39 cellular contexts compared by ENCODE assay signal in genomic region chr12:85425926-85426325, GRCh38.
"Had no signal": no experiment of that assay in that cellular context is flagged by ENCODE, and none has a peak within 500 bp of the region (broad histone marks: within the 10 kb centered on the region; RNA-seq: fewer than 3 reads in every experiment).

No MANE protein-coding gene starts in this region.

- H3K36me3 Mint-ChIP-seq: activated CD4-positive, alpha-beta memory T cell treated with anti-CD3 and anti-CD28 coated beads for 36 hours; activated naive CD8-positive, alpha-beta T cell; IgD-negative memory B cell; WTC11 had no signal

- H3K4me1 Mint-ChIP-seq: activated CD4-positive, alpha-beta T cell treated with anti-CD3 and anti-CD28 coated beads for 36 hours; activated CD4-positive, alpha-beta T cell treated with anti-CD3 and anti-CD28 coated beads, Interleukin-2, amount 10 ng/mL, durations not matched to agents 7 days and 5 days; activated naive CD8-positive, alpha-beta T cell treated with anti-CD3 and anti-CD28 coated beads, Interleukin-2, amount 50 U/mL, for 24 hours; WTC11 had no signal

- H3K27me3 Mint-ChIP-seq: activated CD4-positive, alpha-beta memory T cell treated with anti-CD3 and anti-CD28 coated beads for 36 hours; activated CD4-positive, alpha-beta T cell treated with anti-CD3 and anti-CD28 coated beads, Interleukin-2, amount 10 ng/mL, durations not matched to agents 7 days and 5 days; activated naive CD8-positive, alpha-beta T cell; activated naive CD8-positive, alpha-beta T cell treated with anti-CD3 and anti-CD28 coated beads, Interleukin-2, amount 50 U/mL, for 24 hours; IgD-negative memory B cell had no signal

- H3K4me3 ChIP-seq: SJSA1 had no signal

- H3K4me2 ChIP-seq: SK-N-SH had no signal

- H3K9me3 ChIP-seq: SJSA1, SK-N-SH had no signal

- DNase-seq: activated CD4-positive, alpha-beta memory T cell treated with anti-CD3 and anti-CD28 coated beads for 36 hours; activated CD4-positive, alpha-beta T cell treated with anti-CD3 and anti-CD28 coated beads for 36 hours; activated CD4-positive, alpha-beta T cell treated with anti-CD3 and anti-CD28 coated beads, Interleukin-2, amount 10 ng/mL, durations not matched to agents 7 days and 5 days; activated CD8-positive, alpha-beta memory T cell treated with anti-CD3 and anti-CD28 coated beads, Interleukin-2, amount 50 U/mL, for 4 hours; activated gamma-delta T cell treated with Interleukin-2 at 50 U/mL for 16 hours; activated naive CD4-positive, alpha-beta T cell treated with anti-CD3 and anti-CD28 coated beads for 36 hours; activated naive CD8-positive, alpha-beta T cell treated with anti-CD3 and anti-CD28 coated beads, Interleukin-2, amount 50 U/mL, for 24 hours; activated T-cell treated with anti-CD3 and anti-CD28 coated beads for 4 hours; activated T-cell treated with anti-CD3 and anti-CD28 coated beads, Interleukin-2, amount 50 U/mL, for 4 hours; amniotic stem cell; aorta; brain microvascular endothelial cell; central memory CD4-positive, alpha-beta T cell; Kasumi-1; KBM-7; MM.1S; MV-4-11; NCI-H1092 treated with DMSO at 0.1 percent for 48 hours; NCI-H1417; NCI-H146; NCI-H187; NCI-H2029 treated with DMSO at 0.1 percent for 48 hours; NCI-H2107; NCI-H2171 treated with DMSO at 0.1 percent for 48 hours; NCI-H2227 treated with DMSO at 0.1 percent for 48 hours; NCI-H446 treated with DMSO at 0.1 percent for 48 hours; NCI-H524; NCI-H69; SHP77; SK-N-SH had no signal

- ATAC-seq: activated CD4-positive, alpha-beta T cell treated with anti-CD3 and anti-CD28 coated beads for 36 hours; activated CD4-positive, CD25-positive, alpha-beta regulatory T cell treated with anti-CD3 and anti-CD28 coated beads, Interleukin-2, amount 50 U/mL, for 24 hours; activated naive CD8-positive, alpha-beta T cell treated with anti-CD3 and anti-CD28 coated beads, Interleukin-2, amount 50 U/mL, for 24 hours; activated T-cell treated with anti-CD3 and anti-CD28 coated beads, Interleukin-2, amount 50 U/mL, for 4 hours; Panc1; WTC11 had no signal

- H3K27ac ChIP-seq: brain microvascular endothelial cell, SJSA1 had no signal

- H3K9ac ChIP-seq: SK-N-SH had no signal

- H3K27ac Mint-ChIP-seq: activated CD4-positive, alpha-beta memory T cell treated with anti-CD3 and anti-CD28 coated beads for 36 hours; activated CD4-positive, alpha-beta T cell treated with anti-CD3 and anti-CD28 coated beads for 36 hours; activated CD4-positive, alpha-beta T cell treated with anti-CD3 and anti-CD28 coated beads, Interleukin-2, amount 10 ng/mL, durations not matched to agents 7 days and 5 days; activated naive CD4-positive, alpha-beta T cell treated with anti-CD3 and anti-CD28 coated beads for 36 hours; activated naive CD8-positive, alpha-beta T cell; activated naive CD8-positive, alpha-beta T cell treated with anti-CD3 and anti-CD28 coated beads, Interleukin-2, amount 50 U/mL, for 24 hours; activated T-helper 1 cell treated with anti-CD3 and anti-CD28 coated beads, Interleukin-12 subunit alpha, Interleukin-12 subunit beta, Interleukin-2, Interleukin-4 antibody, amounts not matched to agents 30 ng/mL and 10 ng/mL and 1 ng/mL, durations not matched to agents 14 hours and 24 hours and 36 hours; IgD-negative memory B cell; T-helper 1 cell treated with Interleukin-12 subunit alpha and Interleukin-12 subunit beta and Interleukin-4 antibody, amounts not matched to agents 30 μg/mL and 1 μg/mL, for 36 hours; T-helper 2 cell treated with Interferon-gamma antibody and Interleukin-4, amounts not matched to agents 5 μg/mL and 100 μg/mL, for 36 hours; WTC11 had no signal

- H3K4me3 Mint-ChIP-seq: activated CD4-positive, alpha-beta memory T cell treated with anti-CD3 and anti-CD28 coated beads for 36 hours; activated CD4-positive, alpha-beta T cell treated with anti-CD3 and anti-CD28 coated beads for 36 hours; activated CD4-positive, alpha-beta T cell treated with anti-CD3 and anti-CD28 coated beads, Interleukin-2, amount 10 ng/mL, durations not matched to agents 7 days and 5 days; activated naive CD4-positive, alpha-beta T cell treated with anti-CD3 and anti-CD28 coated beads for 36 hours; activated naive CD8-positive, alpha-beta T cell; activated naive CD8-positive, alpha-beta T cell treated with anti-CD3 and anti-CD28 coated beads, Interleukin-2, amount 50 U/mL, for 24 hours; activated T-cell treated with anti-CD3 and anti-CD28 coated beads, Interleukin-2, amount 50 U/mL, for 4 hours; activated T-helper 1 cell treated with anti-CD3 and anti-CD28 coated beads, Interleukin-12 subunit alpha, Interleukin-12 subunit beta, Interleukin-2, Interleukin-4 antibody, amounts not matched to agents 30 ng/mL and 10 ng/mL and 1 ng/mL, durations not matched to agents 14 hours and 24 hours and 36 hours; T-helper 1 cell treated with Interleukin-12 subunit alpha and Interleukin-12 subunit beta and Interleukin-4 antibody, amounts not matched to agents 30 μg/mL and 1 μg/mL, for 36 hours; T-helper 2 cell treated with Interferon-gamma antibody and Interleukin-4, amounts not matched to agents 5 μg/mL and 100 μg/mL, for 36 hours; WTC11 had no signal

- H3K9me2 ChIP-seq: SK-N-SH had no signal

- H3K9me3 Mint-ChIP-seq: activated CD4-positive, alpha-beta T cell treated with anti-CD3 and anti-CD28 coated beads, Interleukin-2, amount 10 ng/mL, durations not matched to agents 7 days and 5 days; activated naive CD8-positive, alpha-beta T cell treated with anti-CD3 and anti-CD28 coated beads, Interleukin-2, amount 50 U/mL, for 24 hours; activated T-helper 1 cell treated with anti-CD3 and anti-CD28 coated beads, Interleukin-12 subunit alpha, Interleukin-12 subunit beta, Interleukin-2, Interleukin-4 antibody, amounts not matched to agents 30 ng/mL and 10 ng/mL and 1 ng/mL, durations not matched to agents 14 hours and 24 hours and 36 hours; T-helper 1 cell treated with Interleukin-12 subunit alpha and Interleukin-12 subunit beta and Interleukin-4 antibody, amounts not matched to agents 30 μg/mL and 1 μg/mL, for 36 hours; T-helper 2 cell treated with Interferon-gamma antibody and Interleukin-4, amounts not matched to agents 5 μg/mL and 100 μg/mL, for 36 hours; WTC11 had no signal

- H3K36me3 ChIP-seq: brain microvascular endothelial cell, SJSA1 had no signal

- H3K4me1 ChIP-seq: SJSA1 had no signal

- H3K27me3 ChIP-seq: brain microvascular endothelial cell, SJSA1 had no signal
